2 cellular contexts compared by ENCODE assay signal in genomic region chr11:42023267-42023666, GRCh38.
TF ChIP-seq lines count a peak whose summit lies in the region.

No MANE protein-coding gene starts in this region.

TF ChIP-seq in H1, 55 proteins besides CTCF, POLR2A, EP300 and RAD21:
- TF ChIP-seq YY1 (IDR thresholded peaks at IDR 0.05; ENCODE audit: low read depth, low read length) (no peak), POU5F1 (IDR thresholded peaks at IDR 0.05; ENCODE audit: low read depth, low read length) (no peak), ATF3 (IDR thresholded peaks at IDR 0.05; ENCODE audit: insufficient read depth, low read depth, low read length) (no peak), CHD1 (IDR thresholded peaks at IDR 0.05; ENCODE audit: low read depth, low read length) (no peak), POLR2AphosphoS5 (IDR thresholded peaks at IDR 0.05; ENCODE audit: low read depth, low read length) (no peak), HDAC6 (IDR thresholded peaks at IDR 0.05; ENCODE audit: low read depth, low read length) (no peak), SP4 (IDR thresholded peaks at IDR 0.05; ENCODE audit: low read length) (no peak), TEAD4 (IDR thresholded peaks at IDR 0.05; ENCODE audit: low read depth, low read length) (no peak), BACH1 (IDR thresholded peaks at IDR 0.05; ENCODE audit: low read length) (no peak), ASH2L (IDR thresholded peaks at IDR 0.05; ENCODE audit: low read length) (no peak), TBP (IDR thresholded peaks at IDR 0.05; ENCODE audit: low read depth, low read length) (no peak), BCL11A (IDR thresholded peaks at IDR 0.05; ENCODE audit: low read depth in 2 of 2, low read length in 2 of 2) (no peak)
- TF ChIP-seq, protein P1, sequence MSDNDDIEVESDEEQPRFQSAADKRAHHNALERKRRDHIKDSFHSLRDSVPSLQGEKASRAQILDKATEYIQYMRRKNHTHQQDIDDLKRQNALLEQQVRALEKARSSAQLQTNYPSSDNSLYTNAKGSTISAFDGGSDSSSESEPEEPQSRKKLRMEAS (IDR thresholded peaks at IDR 0.05) = no peak

TF ChIP-seq in neural cell, 6 proteins besides CTCF, POLR2A, EP300 and RAD21:
- TF ChIP-seq EZH2 (IDR thresholded peaks at IDR 0.05; ENCODE audit: borderline replicate concordance, insufficient read depth, low read length, poor library complexity, severe bottlenecking) (no peak), POLR2AphosphoS5 (IDR thresholded peaks at IDR 0.05) (peak; percentile 45)
- TF ChIP-seq, protein P2, sequence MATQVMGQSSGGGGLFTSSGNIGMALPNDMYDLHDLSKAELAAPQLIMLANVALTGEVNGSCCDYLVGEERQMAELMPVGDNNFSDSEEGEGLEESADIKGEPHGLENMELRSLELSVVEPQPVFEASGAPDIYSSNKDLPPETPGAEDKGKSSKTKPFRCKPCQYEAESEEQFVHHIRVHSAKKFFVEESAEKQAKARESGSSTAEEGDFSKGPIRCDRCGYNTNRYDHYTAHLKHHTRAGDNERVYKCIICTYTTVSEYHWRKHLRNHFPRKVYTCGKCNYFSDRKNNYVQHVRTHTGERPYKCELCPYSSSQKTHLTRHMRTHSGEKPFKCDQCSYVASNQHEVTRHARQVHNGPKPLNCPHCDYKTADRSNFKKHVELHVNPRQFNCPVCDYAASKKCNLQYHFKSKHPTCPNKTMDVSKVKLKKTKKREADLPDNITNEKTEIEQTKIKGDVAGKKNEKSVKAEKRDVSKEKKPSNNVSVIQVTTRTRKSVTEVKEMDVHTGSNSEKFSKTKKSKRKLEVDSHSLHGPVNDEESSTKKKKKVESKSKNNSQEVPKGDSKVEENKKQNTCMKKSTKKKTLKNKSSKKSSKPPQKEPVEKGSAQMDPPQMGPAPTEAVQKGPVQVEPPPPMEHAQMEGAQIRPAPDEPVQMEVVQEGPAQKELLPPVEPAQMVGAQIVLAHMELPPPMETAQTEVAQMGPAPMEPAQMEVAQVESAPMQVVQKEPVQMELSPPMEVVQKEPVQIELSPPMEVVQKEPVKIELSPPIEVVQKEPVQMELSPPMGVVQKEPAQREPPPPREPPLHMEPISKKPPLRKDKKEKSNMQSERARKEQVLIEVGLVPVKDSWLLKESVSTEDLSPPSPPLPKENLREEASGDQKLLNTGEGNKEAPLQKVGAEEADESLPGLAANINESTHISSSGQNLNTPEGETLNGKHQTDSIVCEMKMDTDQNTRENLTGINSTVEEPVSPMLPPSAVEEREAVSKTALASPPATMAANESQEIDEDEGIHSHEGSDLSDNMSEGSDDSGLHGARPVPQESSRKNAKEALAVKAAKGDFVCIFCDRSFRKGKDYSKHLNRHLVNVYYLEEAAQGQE (IDR thresholded peaks at IDR 0.05; ENCODE audit: borderline replicate concordance) = peak; percentile 59
